In the genomic region with DNA sequence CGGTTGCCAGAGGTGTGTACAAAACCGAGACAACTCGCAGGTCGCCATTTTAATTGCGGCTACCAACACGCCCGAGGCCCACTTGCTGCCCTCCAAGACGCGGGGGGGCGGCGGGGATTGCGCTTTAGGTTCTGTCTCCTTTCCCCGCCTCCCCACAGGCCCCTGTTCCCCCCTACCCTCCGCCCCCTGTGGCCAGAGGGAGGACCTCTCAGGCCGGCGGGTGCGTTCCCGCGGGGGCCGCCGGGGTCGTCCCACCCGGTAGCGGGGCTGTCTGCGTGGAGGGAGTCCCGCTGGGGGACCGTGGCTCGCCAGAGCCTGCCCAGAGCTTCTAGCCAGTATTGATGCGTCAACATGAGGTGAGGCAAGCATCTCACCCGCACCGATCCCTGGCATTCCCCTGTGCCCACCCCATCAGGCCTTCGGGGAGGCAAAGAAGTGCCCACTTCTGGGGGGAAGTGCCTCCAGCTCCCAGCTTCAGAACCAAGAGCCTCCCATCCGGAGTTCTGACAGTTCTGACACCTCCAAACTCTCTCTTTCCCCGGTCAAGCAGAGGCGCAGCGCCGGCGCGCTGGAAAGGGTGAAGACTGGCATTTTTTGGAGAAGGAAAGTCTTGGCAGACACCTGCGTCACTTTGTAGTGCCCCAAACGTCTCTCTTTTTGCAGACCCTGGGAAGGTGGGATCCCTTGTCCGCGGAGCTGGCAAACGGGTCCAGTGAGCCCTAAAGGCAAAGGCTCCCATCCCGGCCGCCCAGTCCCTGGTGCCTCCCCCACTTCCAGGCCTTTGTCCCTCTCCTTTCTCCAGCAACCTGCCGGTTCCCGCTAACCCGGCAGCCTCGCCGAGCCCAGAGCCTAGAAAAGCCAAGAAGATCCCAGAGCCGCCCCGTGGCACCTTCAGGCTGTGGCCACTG, we compare ENCODE assay signal across 9 cellular contexts. TPM values are rescaled to one million over a fixed set of nuclear protein-coding genes. Genes with fewer than 3 reads are reported as not detected.
DNase-seq lines count a peak whose midpoint lies in the region; ATAC-seq, FAIRE-seq and TF ChIP-seq lines count a peak whose summit lies in the region.
"Had no signal": no experiment of that assay in that cellular context is flagged by ENCODE, and none has a peak within 500 bp of the region (broad histone marks: within the 10 kb centered on the region; RNA-seq: fewer than 3 reads in every experiment).

No MANE protein-coding gene starts in this region.

- POLR2A ChIA-PET in GM12878 (lab: Charles Lee): no interaction called here

- H2AFZ ChIP-seq in GM12878 (ENCODE audit: control insufficient read depth, low read depth, low read length): no peak overlapping the region
- H2AFZ ChIP-seq in Karpas-422 (ENCODE audit: low read length): no peak overlapping the region

- no peak overlapping the region for H3K27ac ChIP-seq in GM12878 (ENCODE audit: control insufficient read depth, insufficient read depth)
- H3K27ac ChIP-seq in tibial artery: no peak overlapping the region
- H3K27ac ChIP-seq in brain microvascular endothelial cell: no peak overlapping the region
- H3K27ac ChIP-seq in Karpas-422 (ENCODE audit: low read length): no peak overlapping the region

- no peaks in the 10 kb centered on the region for H3K9me2 ChIP-seq in Karpas-422 (replicated peaks; ENCODE audit: insufficient read depth, low read length)

- intact Hi-C loops in GM12878 (cut with micrococcal nuclease; ENCODE audit: unreplicated experiment) (loop anchor here (5.0 kb wide), 2 partner anchors 143 to 322 kb away; no protein-coding TSS in a partner anchor), tibial artery (cut with DNase I; ENCODE audit: low total_unique reads) (no loop called here)

- DNase-seq in ACHN: peak; percentile 37
- peak; percentile 76 for DNase-seq in H7
- DNase-seq in GM12878 (ENCODE audit: low read depth, low spot score): no peak
- DNase-seq in cerebellar cortex (ENCODE audit: low spot score): no peak
- DNase-seq in tibial artery: no peak
- no peak for DNase-seq in brain microvascular endothelial cell
- DNase-seq in Karpas-422: no peak

- H3K4me3 ChIP-seq in H7 (ENCODE audit: insufficient read depth, low read depth, low read length) (peak overlapping the region; percentile 26), GM12878 (no peak overlapping the region; the same call in 1 of the 2 replicates), mucosa of stomach (ENCODE audit: low read length) (no peak overlapping the region), tibial artery (peak overlapping the region in 1 of 2 donors; percentile 54), brain microvascular endothelial cell (ENCODE audit: low read depth, low read length) (no peak overlapping the region), Karpas-422 (ENCODE audit: low read length) (no peak overlapping the region)

- H3K36me3 ChIP-seq in H7 (replicated peaks; ENCODE audit: control insufficient read depth, insufficient read depth, low read length) (no peaks in the 10 kb centered on the region), GM12878 (ENCODE audit: control insufficient read depth in 2 of 2, insufficient read depth in 2 of 2, low read length in 1 of 2) (no peaks in the 10 kb centered on the region), mucosa of stomach (ENCODE audit: control insufficient read depth, insufficient read depth, low read length) (no peaks in the 10 kb centered on the region), tibial artery (no peaks in the 10 kb centered on the region), brain microvascular endothelial cell (replicated peaks) (no peaks in the 10 kb centered on the region), Karpas-422 (ENCODE audit: insufficient read depth, low read length) (no peaks in the 10 kb centered on the region)

- H4K20me1 ChIP-seq in GM12878 (ENCODE audit: control insufficient read depth, insufficient read depth) (no peaks in the 10 kb centered on the region), Karpas-422 (ENCODE audit: insufficient read depth, low read depth, low read length) (no peaks in the 10 kb centered on the region)

- RAD21 ChIA-PET in GM12878 (lab: Charles Lee; ENCODE audit: unreplicated experiment): no interaction called here

- SMC1A ChIA-PET in GM12878 (lab: Charles Lee; ENCODE audit: uncharacterized antibody, unreplicated experiment): no interaction called here

- FAIRE-seq in GM12878 (lab: Jason Lieb, UNC): no peak
- FAIRE-seq: TTC549 had no signal

- TF ChIP-seq CTCF in GM12878 (IDR thresholded peaks at IDR 0.05 in 2 of 3, conservative IDR thresholded peaks at IDR 0.05 in 1 of 3; ENCODE audit: control insufficient read depth in 2 of 3, extremely low read depth in 1 of 3, insufficient read depth in 1 of 3, low read depth in 3 of 3, low read length in 3 of 3) (no peak), tibial artery (IDR thresholded peaks at IDR 0.05) (no peak), brain microvascular endothelial cell (IDR thresholded peaks at IDR 0.05; ENCODE audit: low read depth, low read length, missing control alignments) (no peak)

- H3K79me2 ChIP-seq in GM12878 (ENCODE audit: control insufficient read depth, insufficient read depth, low read length) (no peaks in the 10 kb centered on the region), Karpas-422 (ENCODE audit: low read length) (no peaks in the 10 kb centered on the region)

- WGBS in GM12878 (ENCODE audit: insufficient coverage, insufficient replicate concordance, low lambda C conversion rate, missing lambda C conversion rate): 18% methylated on average over 33 of the region's 53 CpGs

- TF ChIP-seq EP300 in GM12878 (IDR thresholded peaks at IDR 0.05; ENCODE audit: borderline replicate concordance in 1 of 2, control insufficient read depth in 1 of 2, low read depth in 2 of 2, low read length in 2 of 2): no peak

- TF ChIP-seq POLR2A in GM12878 (IDR thresholded peaks at IDR 0.05; ENCODE audit: low read depth, low read length): no peak

- no peak overlapping the region for H3K9ac ChIP-seq in GM12878 (ENCODE audit: control insufficient read depth, insufficient read depth, low read length)
- H3K9ac ChIP-seq in mucosa of stomach (ENCODE audit: low read length): peak overlapping the region; percentile 55
- no peak overlapping the region for H3K9ac ChIP-seq in Karpas-422 (ENCODE audit: low read length)

- no peak for TF ChIP-seq RAD21 in GM12878 (IDR thresholded peaks at IDR 0.05; ENCODE audit: insufficient read depth, low read depth, low read length)

- peaks cover 95% of the 10 kb centered on the region for H3K27me3 ChIP-seq in H7 (ENCODE audit: control insufficient read depth, insufficient read depth, low read length)
- peaks cover 28 to 62% of the 10 kb centered on the region in 2 experiments for H3K27me3 ChIP-seq in GM12878 (replicated peaks in 1 of 2; ENCODE audit: control insufficient read depth in 2 of 2, insufficient read depth in 2 of 2, low read length in 1 of 2)
- peaks cover 99% of the 10 kb centered on the region for H3K27me3 ChIP-seq in mucosa of stomach (ENCODE audit: control insufficient read depth, insufficient read depth, low read length)
- peaks cover 7 to 100% of the 10 kb centered on the region in 2 donors for H3K27me3 ChIP-seq in tibial artery
- peaks cover 93% of the 10 kb centered on the region for H3K27me3 ChIP-seq in brain microvascular endothelial cell (replicated peaks)
- H3K27me3 ChIP-seq in Karpas-422 (ENCODE audit: low read length): no peaks in the 10 kb centered on the region

- in situ Hi-C loops in ACHN (cut with HindIII; ENCODE audit: low pct_ligation_motif_present, low pct_unique_long_range_greater_than_20kb, low sequenced_read_pairs) (no loop called here), GM12878 (cut with MboI) (no loop called here), brain microvascular endothelial cell (cut with HindIII; ENCODE audit: low pct_ligation_motif_present, low sequenced_read_pairs) (no loop called here)

- CTCF ChIA-PET in GM12878 (lab: Yijun Ruan, JAX): no interaction called here

- no TSS peak for BruUV-seq in GM12878 (replicated peaks; lab: Mats Ljungman, UMichigan)

- peak overlapping the region; percentile 76 for H3K4me2 ChIP-seq in GM12878 (ENCODE audit: control insufficient read depth, insufficient read depth)
- H3K4me2 ChIP-seq in Karpas-422 (ENCODE audit: low read depth, low read length, poor library complexity, severe bottlenecking): no peak overlapping the region

- no peak for ATAC-seq in GM12878

- H3K4me1 ChIP-seq in GM12878 (ENCODE audit: control insufficient read depth, insufficient read depth, low read length): peaks cover 12% of the 10 kb centered on the region; the same call in 1 of the 2 replicates
- peaks cover 72% of the 10 kb centered on the region for H3K4me1 ChIP-seq in mucosa of stomach (ENCODE audit: control insufficient read depth, insufficient read depth, low read length)
- peaks cover 8 to 93% (median 86%) of the 10 kb centered on the region in 4 donors for H3K4me1 ChIP-seq in tibial artery
- no peaks in the 10 kb centered on the region for H3K4me1 ChIP-seq in Karpas-422 (ENCODE audit: low read length)

- H3K9me3 ChIP-seq in GM12878 (replicated peaks; ENCODE audit: control insufficient read depth, insufficient read depth, low read length) (no peaks in the 10 kb centered on the region; the same call in 2 of the 3 replicates), mucosa of stomach (ENCODE audit: control insufficient read depth, low read length) (no peaks in the 10 kb centered on the region), tibial artery (no peaks in the 10 kb centered on the region), Karpas-422 (ENCODE audit: low read length) (no peaks in the 10 kb centered on the region)

TF ChIP-seq in GM12878, 131 proteins besides CTCF, POLR2A, EP300 and RAD21 (continues in another document):
- no peak for TF ChIP-seq NR2C1 (IDR thresholded peaks at IDR 0.05)

RNA-seq across cellular contexts. Expression of gene PAX6, which starts 3.1 kb away (rescaled TPM):
- total RNA-seq in H7 (2014; rRNA removed; shearing (Covaris generic)): 12.3 and 23.3 TPM in 2 replicates
- not detected in 2 replicates for total RNA-seq in GM12878 (2013; cell fraction: nucleolus; rRNA removed)
- 0.05 and 0.06 TPM in 2 replicates for total RNA-seq in GM12878 (2014; rRNA removed)
- 0.22 and 0.32 TPM in 2 replicates for total RNA-seq in GM12878 (2014; rRNA removed; fragmentation: Illumina TruSeq; extraction: Trizol)
- total RNA-seq in GM12878 (2021): 0.26 and 0.53 TPM in 2 replicates
- 0.25 TPM for polyA plus RNA-seq in GM12878 (2011; ENCODE audit: low read depth)
- polyA plus RNA-seq in GM12878 (2011; rRNA removed): 0.08 TPM in 1 of 2 replicates, not detected in the other
- polyA plus RNA-seq in GM12878 (2011; cell fraction: cytosol; rRNA removed): not detected in 2 replicates
- not detected in 2 replicates for polyA plus RNA-seq in GM12878 (2011; cell fraction: nucleus; rRNA removed)
- polyA plus RNA-seq in GM12878 (2012): 0.25 and 0.38 TPM in 2 replicates
- 0.15 TPM in 1 of 2 replicates, not detected in the other for polyA plus RNA-seq in GM12878 (2014; fragmentation: Illumina TruSeq; extraction: Trizol)
- polyA plus RNA-seq in GM12878 (2014; fragmentation: Nextera tagmentation; extraction: Ambion mirVana): under 1 TPM in 1 of 2 experiments, not detected in 1; 0.10 TPM
- polyA plus RNA-seq in GM12878 (2014; rRNA removed): 0.09 and 0.62 TPM in 2 replicates
- polyA plus RNA-seq in GM12878 (2016; fragmentation: Nextera tagmentation; extraction: Ambion mirVana): not detected
- polyA minus RNA-seq in GM12878 (2011; rRNA and poly(A)+ RNA removed): not detected in 2 replicates
- polyA minus RNA-seq in GM12878 (2011; cell fraction: cytosol; rRNA and poly(A)+ RNA removed): not detected in 2 replicates
- 0.38 TPM in 1 of 2 replicates, not detected in the other for polyA minus RNA-seq in GM12878 (2011; cell fraction: nucleus; rRNA and poly(A)+ RNA removed)
- 0.61 and 5.9 TPM in 2 replicates for total RNA-seq in Karpas-422 (2014; rRNA removed; shearing (Covaris generic); ENCODE audit: low replicate concordance)

Comparison
In these comparisons a context has a peak if more than half of its experiments do, and no peak if none do; other contexts are left out.
1. DNase-seq: peak in ACHN (single experiment) and H7 (single experiment); none in GM12878 (single experiment), cerebellar cortex (single experiment), tibial artery (0 of 2), brain microvascular endothelial cell (single experiment) and Karpas-422 (single experiment).